In genomic region chr16:76390476-76390875, GRCh38 we compare ENCODE assay signal across 3 cellular contexts.
"Had no signal": no experiment of that assay in that cellular context is flagged by ENCODE, and none has a peak within 500 bp of the region (broad histone marks: within the 10 kb centered on the region; RNA-seq: fewer than 3 reads in every experiment).

No MANE protein-coding gene starts in this region.

- DNase-seq: GDM1, GF-D8 had no signal

- H3K4me3 ChIP-seq: GM12878 had no signal

- ATAC-seq: GM12878 had no signal
